18 cellular contexts compared by ENCODE assay signal in genomic region chr15:66768984-66769383, GRCh38.
"Had no signal": no experiment of that assay in that cellular context is flagged by ENCODE, and none has a peak within 500 bp of the region (broad histone marks: within the 10 kb centered on the region; RNA-seq: fewer than 3 reads in every experiment).

No MANE protein-coding gene starts in this region.

- H3K79me2 ChIP-seq: parathyroid adenoma had no signal

- H3K27me3 ChIP-seq: brain microvascular endothelial cell, gastrocnemius medialis, tibial artery had no signal

- H3K27ac Mint-ChIP-seq: activated naive CD4-positive, alpha-beta T cell treated with anti-CD3 and anti-CD28 coated beads, Interleukin-2, amount 10 ng/mL, durations not matched to agents 7 days and 5 days; activated naive CD8-positive, alpha-beta T cell treated with anti-CD3 and anti-CD28 coated beads, Interleukin-2, amount 50 U/mL, for 24 hours; natural killer cell; stimulated activated naive B cell treated with anti-CD40 and anti-IgM and Interleukin-4, amounts not matched to agents 10 μg/mL and 1 μg/mL and 100 μg/mL, for 72 hours; T-helper 1 cell treated with Interleukin-12 subunit alpha and Interleukin-12 subunit beta and Interleukin-4 antibody, amounts not matched to agents 30 μg/mL and 1 μg/mL, for 36 hours had no signal

- H2AFZ ChIP-seq: parathyroid adenoma had no signal

- ATAC-seq: activated naive CD8-positive, alpha-beta T cell treated with anti-CD3 and anti-CD28 coated beads, Interleukin-2, amount 50 U/mL, for 24 hours; esophagus mucosa; gastrocnemius medialis; left ventricle myocardium superior; natural killer cell; stimulated activated naive B cell treated with anti-CD40 and anti-IgM and Interleukin-4, amounts not matched to agents 10 μg/mL and 1 μg/mL and 100 μg/mL, for 72 hours had no signal

- H3K9me3 Mint-ChIP-seq: activated naive CD4-positive, alpha-beta T cell treated with anti-CD3 and anti-CD28 coated beads, Interleukin-2, amount 10 ng/mL, durations not matched to agents 7 days and 5 days; activated naive CD8-positive, alpha-beta T cell treated with anti-CD3 and anti-CD28 coated beads, Interleukin-2, amount 50 U/mL, for 24 hours; natural killer cell; stimulated activated naive B cell treated with anti-CD40 and anti-IgM and Interleukin-4, amounts not matched to agents 10 μg/mL and 1 μg/mL and 100 μg/mL, for 72 hours; T-helper 1 cell treated with Interleukin-12 subunit alpha and Interleukin-12 subunit beta and Interleukin-4 antibody, amounts not matched to agents 30 μg/mL and 1 μg/mL, for 36 hours had no signal

- H3K27ac ChIP-seq: brain microvascular endothelial cell, gastrocnemius medialis, parathyroid adenoma, tibial artery had no signal

- H3K4me3 Mint-ChIP-seq: activated naive CD4-positive, alpha-beta T cell treated with anti-CD3 and anti-CD28 coated beads, Interleukin-2, amount 10 ng/mL, durations not matched to agents 7 days and 5 days; activated naive CD8-positive, alpha-beta T cell treated with anti-CD3 and anti-CD28 coated beads, Interleukin-2, amount 50 U/mL, for 24 hours; natural killer cell; stimulated activated naive B cell treated with anti-CD40 and anti-IgM and Interleukin-4, amounts not matched to agents 10 μg/mL and 1 μg/mL and 100 μg/mL, for 72 hours; T-helper 1 cell treated with Interleukin-12 subunit alpha and Interleukin-12 subunit beta and Interleukin-4 antibody, amounts not matched to agents 30 μg/mL and 1 μg/mL, for 36 hours had no signal

- H3K36me3 ChIP-seq: brain microvascular endothelial cell, gastrocnemius medialis, tibial artery had no signal

- H3K9me3 ChIP-seq: gastrocnemius medialis, tibial artery had no signal

- H3K9ac ChIP-seq: parathyroid adenoma had no signal

- DNase-seq: activated CD4-positive, alpha-beta T cell treated with anti-CD3 and anti-CD28 coated beads for 1 hour; activated CD8-positive, alpha-beta memory T cell treated with anti-CD3 and anti-CD28 coated beads for 24 hours; activated CD8-positive, alpha-beta memory T cell treated with anti-CD3 and anti-CD28 coated beads, Interleukin-2, amount 50 U/mL, for 48 hours; activated effector memory CD4-positive, alpha-beta T cell treated with Interleukin-2 at 50 U/mL for 16 hours; activated naive CD4-positive, alpha-beta T cell treated with anti-CD3 and anti-CD28 coated beads, Interleukin-2, amount 10 ng/mL, durations not matched to agents 7 days and 5 days; activated naive CD8-positive, alpha-beta T cell treated with anti-CD3 and anti-CD28 coated beads, Interleukin-2, amount 50 U/mL, for 24 hours; activated T-cell treated with anti-CD3 and anti-CD28 coated beads, Interleukin-2, amount 50 U/mL, for 48 hours; anterior cingulate cortex; brain microvascular endothelial cell; effector CD4-positive, alpha-beta T cell; gastrocnemius medialis; left ventricle myocardium superior; natural killer cell; stimulated activated naive B cell treated with anti-CD40 and anti-IgM and Interleukin-4, amounts not matched to agents 10 μg/mL and 1 μg/mL and 100 μg/mL, for 72 hours; tibial artery had no signal

- H3K4me1 Mint-ChIP-seq: activated naive CD8-positive, alpha-beta T cell treated with anti-CD3 and anti-CD28 coated beads, Interleukin-2, amount 50 U/mL, for 24 hours had no signal

- H3K36me3 Mint-ChIP-seq: activated naive CD4-positive, alpha-beta T cell treated with anti-CD3 and anti-CD28 coated beads, Interleukin-2, amount 10 ng/mL, durations not matched to agents 7 days and 5 days; natural killer cell; stimulated activated naive B cell treated with anti-CD40 and anti-IgM and Interleukin-4, amounts not matched to agents 10 μg/mL and 1 μg/mL and 100 μg/mL, for 72 hours had no signal

- H3K4me3 ChIP-seq: gastrocnemius medialis, tibial artery had no signal
